In genomic region chr3:5078151-5078550, GRCh38 we compare ENCODE assay signal across 1 cellular context.
TF ChIP-seq lines count a peak whose summit lies in the region.

No MANE protein-coding gene starts in this region.

TF ChIP-seq in IMR-90, 13 proteins besides CTCF, POLR2A, EP300 and RAD21 (continued from another document):
- TF ChIP-seq CHD1 (IDR thresholded peaks at IDR 0.05; ENCODE audit: low read depth, low read length): no peak
- no peak for TF ChIP-seq MAZ (IDR thresholded peaks at IDR 0.05; ENCODE audit: borderline replicate concordance, low read depth, low read length)
- TF ChIP-seq RFX5 (IDR thresholded peaks at IDR 0.05; ENCODE audit: low read depth, low read length): no peak
- TF ChIP-seq MXI1 (IDR thresholded peaks at IDR 0.05; ENCODE audit: borderline replicate concordance, low read depth, low read length): no peak
- TF ChIP-seq FOS (IDR thresholded peaks at IDR 0.05; ENCODE audit: low read depth, low read length): no peak
- TF ChIP-seq USF2 (IDR thresholded peaks at IDR 0.05; ENCODE audit: low read depth, low read length): no peak
